23 cellular contexts compared by ENCODE assay signal in the genomic region with DNA sequence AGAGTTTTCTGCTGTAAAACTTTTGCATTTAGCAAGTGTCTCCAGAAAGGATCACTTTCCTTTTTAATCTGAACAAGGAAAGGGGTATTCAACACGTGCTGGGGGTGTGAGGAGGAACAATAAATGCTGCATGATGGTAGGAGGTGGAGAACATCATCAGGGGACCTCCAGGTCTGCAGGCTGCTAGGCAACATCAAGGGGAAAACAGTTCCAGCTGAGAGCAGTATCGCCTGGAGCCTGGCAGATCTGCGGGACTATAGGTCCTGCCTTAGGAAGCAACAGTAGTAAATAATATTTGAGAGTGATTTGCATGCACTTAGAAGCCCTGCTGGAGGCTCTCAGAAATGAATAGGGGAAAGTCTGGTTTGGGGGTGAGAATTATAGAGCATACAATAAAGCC.
DNase-seq lines count a peak whose midpoint lies in the region; ATAC-seq and TF ChIP-seq lines count a peak whose summit lies in the region.
"Had no signal": no experiment of that assay in that cellular context is flagged by ENCODE, and none has a peak within 500 bp of the region (broad histone marks: within the 10 kb centered on the region; RNA-seq: fewer than 3 reads in every experiment).

No MANE protein-coding gene starts in this region.

- H3K36me3 Mint-ChIP-seq in WTC11 (peaks cover 3% of the 10 kb centered on the region; the same call in 1 of the 2 replicates), nephron (ENCODE audit: low read depth) (no peaks in the 10 kb centered on the region)
- H3K36me3 Mint-ChIP-seq: T-cell had no signal

- H3K27ac Mint-ChIP-seq in WTC11 (0 out of 2 replicates have a peak overlapping the region, but pooled peaks have one; percentile 16), nephron (peak overlapping the region in 2 of 3 experiments; percentile 5 to 19)
- H3K27ac Mint-ChIP-seq: CD4-positive, alpha-beta T cell; H9; T-cell had no signal

- WGBS in gastroesophageal sphincter (ENCODE audit: low coverage in 1 of 2), 2 donors: 18 to 40% methylated on average over 3 of the region's 3 CpGs

- ATAC-seq in WTC11 (peak; percentile 60), gastroesophageal sphincter (no peak), GM18861 (IDR thresholded peaks at IDR 0.05; ENCODE audit: unreplicated experiment) (no peak)
- ATAC-seq: A549, T-cell had no signal

- TF ChIP-seq EP300 in gastroesophageal sphincter (IDR thresholded peaks at IDR 0.05): no peak

- H3K9me3 Mint-ChIP-seq in WTC11 (peaks cover 17% of the 10 kb centered on the region), nephron (no peaks in the 10 kb centered on the region)
- H3K9me3 Mint-ChIP-seq: CD4-positive, alpha-beta T cell; T-cell had no signal

- no peaks in the 10 kb centered on the region for H3K4me1 ChIP-seq in gastroesophageal sphincter
- H3K4me1 ChIP-seq: A549 had no signal

- DNase-seq in ELF-1 (ENCODE audit: low read depth, low spot score) (peak; percentile 49), NCI-H1048 (lab: John Stamatoyannopoulos, UW) (peak; percentile 36), WTC11 (ENCODE audit: low spot score) (no peak)
- no peak for DNase-seq in stimulated activated CD8-positive, alpha-beta memory T cell treated with anti-CD3 and anti-CD28 coated beads, Interleukin-4, amount 100 ng/mL, for 48 hours
- DNase-seq: AML-193; CD4-positive, alpha-beta T cell; EL; GF-D8; H9; KBM-7; MG63; NCI-H1694 treated with DMSO at 0.1 percent for 48 hours; NCI-H2171 treated with DMSO at 0.1 percent for 48 hours; NCI-H446; NCI-H524 treated with DMSO at 0.1 percent for 48 hours; Right ventricle myocardium superior; RPMI8226; T-cell had no signal

- H3K4me3 Mint-ChIP-seq in WTC11 (no peak overlapping the region), nephron (peak overlapping the region in 1 of 3 experiments; percentile 21)
- H3K4me3 Mint-ChIP-seq: CD4-positive, alpha-beta T cell; H9; T-cell had no signal

- POLR2A ChIA-PET in WTC11 (lab: Charles Lee): no interaction called here

- no peak overlapping the region for H3K4me3 ChIP-seq in gastroesophageal sphincter
- H3K4me3 ChIP-seq: A549; BLaER1 treated with 17β-estradiol and CSF1 and Interleukin-3, amounts not matched to agents 10 nM and 100 nM; MG63 had no signal

- H3K27me3 Mint-ChIP-seq in WTC11 (ENCODE audit: low read depth): no peaks in the 10 kb centered on the region
- no peaks in the 10 kb centered on the region for H3K27me3 Mint-ChIP-seq in nephron (ENCODE audit: low read depth)

- H3K4me1 Mint-ChIP-seq in WTC11 (peaks cover 18% of the 10 kb centered on the region), nephron (peaks cover 15% of the 10 kb centered on the region)

- H3K9me3 ChIP-seq in gastroesophageal sphincter: no peaks in the 10 kb centered on the region
- H3K9me3 ChIP-seq: A549; BLaER1 treated with 17β-estradiol and CSF1 and Interleukin-3, amounts not matched to agents 10 nM and 100 nM; MG63 had no signal

- TF ChIP-seq POLR2A in gastroesophageal sphincter (IDR thresholded peaks at IDR 0.05): no peak

- no peaks in the 10 kb centered on the region for H3K27me3 ChIP-seq in gastroesophageal sphincter
- H3K27me3 ChIP-seq: BLaER1 treated with 17β-estradiol and CSF1 and Interleukin-3, amounts not matched to agents 10 nM and 100 nM; MG63 had no signal

- CTCF ChIA-PET in WTC11 (lab: Charles Lee): no interaction called here

- no peak overlapping the region for H3K27ac ChIP-seq in gastroesophageal sphincter
- H3K27ac ChIP-seq: A549; BLaER1 treated with 17β-estradiol and CSF1 and Interleukin-3, amounts not matched to agents 10 nM and 100 nM had no signal

- H3K36me3 ChIP-seq in gastroesophageal sphincter: no peaks in the 10 kb centered on the region
- H3K36me3 ChIP-seq: BLaER1 treated with 17β-estradiol and CSF1 and Interleukin-3, amounts not matched to agents 10 nM and 100 nM; MG63 had no signal

- no peak for TF ChIP-seq CTCF in WTC11 (IDR thresholded peaks at IDR 0.05)
- no peak for TF ChIP-seq CTCF in nephron (IDR thresholded peaks at IDR 0.05; ENCODE audit: unreplicated experiment in 3 of 3)
- TF ChIP-seq CTCF in gastroesophageal sphincter (IDR thresholded peaks at IDR 0.05): no peak

TF ChIP-seq in WTC11, 78 proteins besides CTCF, POLR2A, EP300 and RAD21:
- TF ChIP-seq GABPB1 (CRISPR knock-in tag; IDR thresholded peaks at IDR 0.05) (no peak), RELA (CRISPR knock-in tag; IDR thresholded peaks at IDR 0.05; ENCODE audit: borderline replicate concordance) (no peak), ETV6 (CRISPR knock-in tag; IDR thresholded peaks at IDR 0.05) (no peak), CBFB (CRISPR knock-in tag; IDR thresholded peaks at IDR 0.05; ENCODE audit: low read depth) (no peak), ZNF219 (CRISPR knock-in tag; IDR thresholded peaks at IDR 0.05; ENCODE audit: borderline replicate concordance) (no peak)
- TF ChIP-seq, protein P1, sequence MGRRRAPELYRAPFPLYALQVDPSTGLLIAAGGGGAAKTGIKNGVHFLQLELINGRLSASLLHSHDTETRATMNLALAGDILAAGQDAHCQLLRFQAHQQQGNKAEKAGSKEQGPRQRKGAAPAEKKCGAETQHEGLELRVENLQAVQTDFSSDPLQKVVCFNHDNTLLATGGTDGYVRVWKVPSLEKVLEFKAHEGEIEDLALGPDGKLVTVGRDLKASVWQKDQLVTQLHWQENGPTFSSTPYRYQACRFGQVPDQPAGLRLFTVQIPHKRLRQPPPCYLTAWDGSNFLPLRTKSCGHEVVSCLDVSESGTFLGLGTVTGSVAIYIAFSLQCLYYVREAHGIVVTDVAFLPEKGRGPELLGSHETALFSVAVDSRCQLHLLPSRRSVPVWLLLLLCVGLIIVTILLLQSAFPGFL (CRISPR knock-in tag; IDR thresholded peaks at IDR 0.05; ENCODE audit: borderline replicate concordance): no peak
- TF ChIP-seq, protein P2, sequence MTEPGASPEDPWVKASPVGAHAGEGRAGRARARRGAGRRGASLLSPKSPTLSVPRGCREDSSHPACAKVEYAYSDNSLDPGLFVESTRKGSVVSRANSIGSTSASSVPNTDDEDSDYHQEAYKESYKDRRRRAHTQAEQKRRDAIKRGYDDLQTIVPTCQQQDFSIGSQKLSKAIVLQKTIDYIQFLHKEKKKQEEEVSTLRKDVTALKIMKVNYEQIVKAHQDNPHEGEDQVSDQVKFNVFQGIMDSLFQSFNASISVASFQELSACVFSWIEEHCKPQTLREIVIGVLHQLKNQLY (CRISPR knock-in tag; IDR thresholded peaks at IDR 0.05): no peak

Comparison
In these comparisons a context has a peak if more than half of its experiments do, and no peak if none do; other contexts are left out.
1. DNase-seq: peak in ELF-1 (single experiment) and NCI-H1048 (single experiment); none in WTC11 (single experiment) and stimulated activated CD8-positive, alpha-beta memory T cell treated with anti-CD3 and anti-CD28 coated beads, Interleukin-4, amount 100 ng/mL, for 48 hours (single experiment).